10 cellular contexts compared by ENCODE assay signal in the genomic region with DNA sequence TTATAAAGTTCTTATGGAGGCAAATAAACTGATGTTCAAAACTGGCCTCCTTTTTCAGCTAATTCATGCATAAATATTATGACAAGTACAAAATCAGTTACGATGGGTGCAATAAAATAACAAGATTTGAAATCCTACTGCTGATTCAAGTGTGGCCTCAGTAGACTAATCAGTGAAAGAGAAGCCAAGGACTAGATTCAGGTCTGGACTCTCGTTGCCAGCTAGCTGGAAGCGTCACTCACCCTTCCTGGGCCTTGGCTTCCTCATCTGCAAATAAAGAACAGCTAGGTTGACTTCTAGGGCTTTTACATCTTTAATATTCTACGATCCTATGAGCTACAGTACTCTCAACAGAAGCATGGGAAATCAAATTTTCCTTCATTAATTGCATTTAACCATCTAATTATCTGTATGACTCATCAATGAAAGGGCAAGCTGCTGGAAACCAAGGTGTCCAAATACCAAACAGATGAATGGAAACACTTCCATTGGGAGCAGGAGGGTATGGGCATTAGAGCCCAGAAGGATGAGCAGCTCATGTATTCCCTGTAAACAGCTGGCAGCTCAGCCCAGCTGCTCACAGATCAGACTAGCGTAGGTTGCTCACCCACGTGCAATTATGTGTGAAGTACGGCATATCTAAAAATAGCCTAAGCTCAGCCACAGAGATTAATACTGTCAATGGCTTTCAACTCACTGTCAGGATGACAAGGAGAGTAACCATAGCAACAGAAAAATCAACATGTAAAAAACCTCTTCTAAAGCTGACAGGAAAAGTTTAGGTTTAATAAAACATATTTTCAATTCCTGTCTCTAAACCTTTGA.
DNase-seq lines count a peak whose midpoint lies in the region; ATAC-seq, FAIRE-seq and TF ChIP-seq lines count a peak whose summit lies in the region.
"Had no signal": no experiment of that assay in that cellular context is flagged by ENCODE, and none has a peak within 500 bp of the region (broad histone marks: within the 10 kb centered on the region; RNA-seq: fewer than 3 reads in every experiment).

No MANE protein-coding gene starts in this region.

- H3K9me3 Mint-ChIP-seq in activated T-cell treated with anti-CD3 and anti-CD28 coated beads, Interleukin-2, amount 50 U/mL, for 4 hours: no peaks in the 10 kb centered on the region
- H3K9me3 Mint-ChIP-seq in activated T-cell treated with anti-CD3 and anti-CD28 coated beads, Interleukin-2, amount 50 U/mL, for 24 hours: no peaks in the 10 kb centered on the region
- H3K9me3 Mint-ChIP-seq in astrocyte (ENCODE audit: unreplicated experiment) (no peaks in the 10 kb centered on the region), WTC11 (no peaks in the 10 kb centered on the region), type B pancreatic cell (no peaks in the 10 kb centered on the region)
- H3K9me3 Mint-ChIP-seq in stimulated activated naive B cell treated with anti-CD40 and anti-IgM and Interleukin-4, amounts not matched to agents 10 μg/mL and 1 μg/mL and 100 μg/mL, for 72 hours: no peaks in the 10 kb centered on the region
- H3K9me3 Mint-ChIP-seq: dendritic cell treated with granulocyte-macrophage colony-stimulating factor and Interleukin-4, amounts not matched to agents 40 ng/mL and 50 ng/mL, for 4 days had no signal

- H3K36me3 ChIP-seq in astrocyte (ENCODE audit: insufficient read depth, low read length) (no peaks in the 10 kb centered on the region), spleen (peaks cover 0 to 54% (median 19%) of the 10 kb centered on the region in 6 donors)

- no peak for DNase-seq in activated T-cell treated with anti-CD3 and anti-CD28 coated beads, Interleukin-2, amount 50 U/mL, for 4 hours
- no peak for DNase-seq in activated T-cell treated with anti-CD3 and anti-CD28 coated beads, Interleukin-2, amount 50 U/mL, for 24 hours
- DNase-seq in astrocyte (ENCODE audit: low read depth): peak; percentile 64
- DNase-seq in stimulated activated naive B cell treated with anti-CD40 and anti-IgM and Interleukin-4, amounts not matched to agents 10 μg/mL and 1 μg/mL and 100 μg/mL, for 72 hours: no peak
- DNase-seq in spleen: no peak
- DNase-seq in WTC11 (ENCODE audit: low spot score): no peak
- no peak for DNase-seq in type B pancreatic cell (ENCODE audit: extremely low spot score, unreplicated experiment)

- POLR2A ChIA-PET in WTC11 (lab: Charles Lee): interaction anchor here (0.5 kb wide), 1 partner anchor 351 kb away, joined by 3 read pairs; no protein-coding TSS in a partner anchor

- peaks cover 26% of the 10 kb centered on the region for H3K4me1 ChIP-seq in astrocyte (ENCODE audit: insufficient read depth, low read length)
- peaks cover 0 to 34% (median 15%) of the 10 kb centered on the region in 6 donors for H3K4me1 ChIP-seq in spleen

- TF ChIP-seq POLR2A in spleen (IDR thresholded peaks at IDR 0.05): no peak

- no peak overlapping the region for H3K9ac ChIP-seq in astrocyte (ENCODE audit: low read length)

- WGBS in spleen, 5 donors: 72 to 84% (median 78%) methylated on average over 7 of the region's 7 CpGs

- H2AFZ ChIP-seq in astrocyte (ENCODE audit: low read depth, low read length): no peak overlapping the region

- H4K20me1 ChIP-seq in astrocyte (ENCODE audit: insufficient read depth, low read length): no peaks in the 10 kb centered on the region

- no peak overlapping the region for H3K4me2 ChIP-seq in astrocyte (ENCODE audit: low read length)

- no peaks in the 10 kb centered on the region for H3K27me3 Mint-ChIP-seq in activated T-cell treated with anti-CD3 and anti-CD28 coated beads, Interleukin-2, amount 50 U/mL, for 4 hours (ENCODE audit: low read depth)
- H3K27me3 Mint-ChIP-seq in activated T-cell treated with anti-CD3 and anti-CD28 coated beads, Interleukin-2, amount 50 U/mL, for 24 hours: no peaks in the 10 kb centered on the region
- no peaks in the 10 kb centered on the region for H3K27me3 Mint-ChIP-seq in astrocyte (ENCODE audit: low read depth, unreplicated experiment)
- no peaks in the 10 kb centered on the region for H3K27me3 Mint-ChIP-seq in stimulated activated naive B cell treated with anti-CD40 and anti-IgM and Interleukin-4, amounts not matched to agents 10 μg/mL and 1 μg/mL and 100 μg/mL, for 72 hours
- H3K27me3 Mint-ChIP-seq in WTC11 (ENCODE audit: low read depth): no peaks in the 10 kb centered on the region
- H3K27me3 Mint-ChIP-seq in type B pancreatic cell: no peaks in the 10 kb centered on the region
- H3K27me3 Mint-ChIP-seq: dendritic cell treated with granulocyte-macrophage colony-stimulating factor and Interleukin-4, amounts not matched to agents 40 ng/mL and 50 ng/mL, for 4 days had no signal

- intact Hi-C loops in spleen (cut with DNase I; ENCODE audit: low total_unique reads): no loop called here

- H3K27ac ChIP-seq in astrocyte (ENCODE audit: low read depth, low read length) (no peak overlapping the region), spleen (no peak overlapping the region)
- H3K27ac ChIP-seq: C4-2B had no signal

- H3K4me1 Mint-ChIP-seq in activated T-cell treated with anti-CD3 and anti-CD28 coated beads, Interleukin-2, amount 50 U/mL, for 4 hours (ENCODE audit: low read depth): peaks cover 29% of the 10 kb centered on the region
- peaks cover 38% of the 10 kb centered on the region for H3K4me1 Mint-ChIP-seq in activated T-cell treated with anti-CD3 and anti-CD28 coated beads, Interleukin-2, amount 50 U/mL, for 24 hours (ENCODE audit: low read depth)
- H3K4me1 Mint-ChIP-seq in astrocyte (ENCODE audit: low read depth, unreplicated experiment): peaks cover 40% of the 10 kb centered on the region
- H3K4me1 Mint-ChIP-seq in stimulated activated naive B cell treated with anti-CD40 and anti-IgM and Interleukin-4, amounts not matched to agents 10 μg/mL and 1 μg/mL and 100 μg/mL, for 72 hours: peaks cover 14 to 23% of the 10 kb centered on the region in 2 donors
- no peaks in the 10 kb centered on the region; the same call in 1 of the 2 replicates for H3K4me1 Mint-ChIP-seq in WTC11
- no peaks in the 10 kb centered on the region for H3K4me1 Mint-ChIP-seq in type B pancreatic cell (ENCODE audit: unreplicated experiment)

- TF ChIP-seq CTCF in astrocyte (IDR thresholded peaks at IDR 0.05; ENCODE audit: insufficient read depth, low read depth, low read length) (no peak), spleen (IDR thresholded peaks at IDR 0.05 in 8 of 11, conservative IDR thresholded peaks at IDR 0.05 in 3 of 11) (no peak), WTC11 (IDR thresholded peaks at IDR 0.05) (no peak), type B pancreatic cell (conservative IDR thresholded peaks at IDR 0.05) (no peak)

- H3K27ac Mint-ChIP-seq in activated T-cell treated with anti-CD3 and anti-CD28 coated beads, Interleukin-2, amount 50 U/mL, for 24 hours: no peak overlapping the region
- H3K27ac Mint-ChIP-seq in astrocyte (ENCODE audit: unreplicated experiment) (peak overlapping the region; percentile 75), WTC11 (no peak overlapping the region), type B pancreatic cell (no peak overlapping the region)
- no peak overlapping the region for H3K27ac Mint-ChIP-seq in stimulated activated naive B cell treated with anti-CD40 and anti-IgM and Interleukin-4, amounts not matched to agents 10 μg/mL and 1 μg/mL and 100 μg/mL, for 72 hours
- H3K27ac Mint-ChIP-seq: dendritic cell treated with granulocyte-macrophage colony-stimulating factor and Interleukin-4, amounts not matched to agents 40 ng/mL and 50 ng/mL, for 4 days had no signal

- no peak overlapping the region for H3K4me3 Mint-ChIP-seq in activated T-cell treated with anti-CD3 and anti-CD28 coated beads, Interleukin-2, amount 50 U/mL, for 4 hours
- no peak overlapping the region for H3K4me3 Mint-ChIP-seq in activated T-cell treated with anti-CD3 and anti-CD28 coated beads, Interleukin-2, amount 50 U/mL, for 24 hours
- H3K4me3 Mint-ChIP-seq in astrocyte (ENCODE audit: unreplicated experiment): no peak overlapping the region
- no peak overlapping the region for H3K4me3 Mint-ChIP-seq in stimulated activated naive B cell treated with anti-CD40 and anti-IgM and Interleukin-4, amounts not matched to agents 10 μg/mL and 1 μg/mL and 100 μg/mL, for 72 hours
- H3K4me3 Mint-ChIP-seq in WTC11: no peak overlapping the region
- no peak overlapping the region for H3K4me3 Mint-ChIP-seq in type B pancreatic cell
- H3K4me3 Mint-ChIP-seq: dendritic cell treated with granulocyte-macrophage colony-stimulating factor and Interleukin-4, amounts not matched to agents 40 ng/mL and 50 ng/mL, for 4 days had no signal

- CTCF ChIA-PET in WTC11 (lab: Charles Lee): no interaction called here

- no peaks in the 10 kb centered on the region for H3K79me2 ChIP-seq in astrocyte (ENCODE audit: insufficient read depth, low read length)

- H3K27me3 ChIP-seq in astrocyte (ENCODE audit: insufficient read depth, low read length) (no peaks in the 10 kb centered on the region), spleen (replicated peaks in 1 of 7) (no peaks in the 10 kb centered on the region)

- ATAC-seq in activated T-cell treated with anti-CD3 and anti-CD28 coated beads, Interleukin-2, amount 50 U/mL, for 4 hours: peak; percentile 28 to 52
- ATAC-seq in HG03342 (IDR thresholded peaks at IDR 0.05; ENCODE audit: unreplicated experiment) (peak; percentile 84), WTC11 (no peak)
- ATAC-seq in stimulated activated naive B cell treated with anti-CD40 and anti-IgM and Interleukin-4, amounts not matched to agents 10 μg/mL and 1 μg/mL and 100 μg/mL, for 72 hours (replicated peaks): peak; percentile 79 to 94

- no peak for FAIRE-seq in astrocyte (lab: Jason Lieb, UNC)

- H3K36me3 Mint-ChIP-seq in activated T-cell treated with anti-CD3 and anti-CD28 coated beads, Interleukin-2, amount 50 U/mL, for 4 hours (ENCODE audit: insufficient read depth): peaks cover 11% of the 10 kb centered on the region
- H3K36me3 Mint-ChIP-seq in activated T-cell treated with anti-CD3 and anti-CD28 coated beads, Interleukin-2, amount 50 U/mL, for 24 hours (ENCODE audit: low read depth): peaks cover 42% of the 10 kb centered on the region
- H3K36me3 Mint-ChIP-seq in astrocyte (ENCODE audit: low read depth, unreplicated experiment): no peaks in the 10 kb centered on the region
- H3K36me3 Mint-ChIP-seq in stimulated activated naive B cell treated with anti-CD40 and anti-IgM and Interleukin-4, amounts not matched to agents 10 μg/mL and 1 μg/mL and 100 μg/mL, for 72 hours: peaks cover 28 to 45% of the 10 kb centered on the region in 2 donors
- H3K36me3 Mint-ChIP-seq in WTC11: no peaks in the 10 kb centered on the region
- peaks cover 3% of the 10 kb centered on the region for H3K36me3 Mint-ChIP-seq in type B pancreatic cell

- no peak overlapping the region for H3K4me3 ChIP-seq in astrocyte (ENCODE audit: insufficient read depth, low read depth, low read length)
- no peak overlapping the region for H3K4me3 ChIP-seq in spleen

- no peaks in the 10 kb centered on the region for H3K9me3 ChIP-seq in astrocyte (ENCODE audit: insufficient read depth, low read depth, low read length)
- no peaks in the 10 kb centered on the region for H3K9me3 ChIP-seq in spleen

TF ChIP-seq in WTC11, 78 proteins besides CTCF, POLR2A, EP300 and RAD21:
- TF ChIP-seq, protein P1, sequence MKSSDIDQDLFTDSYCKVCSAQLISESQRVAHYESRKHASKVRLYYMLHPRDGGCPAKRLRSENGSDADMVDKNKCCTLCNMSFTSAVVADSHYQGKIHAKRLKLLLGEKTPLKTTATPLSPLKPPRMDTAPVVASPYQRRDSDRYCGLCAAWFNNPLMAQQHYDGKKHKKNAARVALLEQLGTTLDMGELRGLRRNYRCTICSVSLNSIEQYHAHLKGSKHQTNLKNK (CRISPR knock-in tag; IDR thresholded peaks at IDR 0.05): no peak
